ENCODE assay signal across 17 cellular contexts in genomic region chr2:84962917-84963316, GRCh38. TPM values are rescaled to one million over a fixed set of nuclear protein-coding genes. Genes with fewer than 3 reads are reported as not detected.
A peak's percentile ranks its signal among the peaks of the same experiment; 100 is the strongest.
DNase-seq lines count a peak whose midpoint lies in the region; ATAC-seq, FAIRE-seq and TF ChIP-seq lines count a peak whose summit lies in the region.
"Had no signal": no experiment of that assay in that cellular context is flagged by ENCODE, and none has a peak within 500 bp of the region (broad histone marks: within the 10 kb centered on the region; RNA-seq: fewer than 3 reads in every experiment).

No MANE protein-coding gene starts in this region.

- no peak overlapping the region for H3K4me2 ChIP-seq in GM23338
- H3K4me2 ChIP-seq: KMS-11 had no signal

- H3K9me3 Mint-ChIP-seq in activated naive CD4-positive, alpha-beta T cell treated with anti-CD3 and anti-CD28 coated beads, Interleukin-2, amount 50 U/mL, for 24 hours: peaks cover 5% of the 10 kb centered on the region
- H3K9me3 Mint-ChIP-seq in GM23338: no peaks in the 10 kb centered on the region
- no peaks in the 10 kb centered on the region for H3K9me3 Mint-ChIP-seq in central memory CD8-positive, alpha-beta T cell
- H3K9me3 Mint-ChIP-seq in stimulated activated effector memory CD8-positive, alpha-beta T cell treated with anti-CD3 and anti-CD28 coated beads, Interleukin-12 subunit alpha, Interleukin-12 subunit beta, amount 100 ng/mL, for 72 hours: no peaks in the 10 kb centered on the region

- TF ChIP-seq CTCF in GM23338 (conservative IDR thresholded peaks at IDR 0.05; ENCODE audit: low read depth in 2 of 2) (no peak), RWPE1 (conservative IDR thresholded peaks at IDR 0.05; ENCODE audit: low read depth) (no peak)

- peak overlapping the region; percentile 83 for H3K27ac Mint-ChIP-seq in activated naive CD4-positive, alpha-beta T cell treated with anti-CD3 and anti-CD28 coated beads, Interleukin-2, amount 50 U/mL, for 24 hours
- no peak overlapping the region for H3K27ac Mint-ChIP-seq in GM23338
- peak overlapping the region; percentile 48 for H3K27ac Mint-ChIP-seq in central memory CD8-positive, alpha-beta T cell (ENCODE audit: low read depth)
- peak overlapping the region; percentile 14 for H3K27ac Mint-ChIP-seq in stimulated activated effector memory CD8-positive, alpha-beta T cell treated with anti-CD3 and anti-CD28 coated beads, Interleukin-12 subunit alpha, Interleukin-12 subunit beta, amount 100 ng/mL, for 72 hours

- peaks cover 18% of the 10 kb centered on the region; the same call in 1 of the 2 replicates for H3K36me3 ChIP-seq in GM23338 (ENCODE audit: insufficient read depth)
- H3K36me3 ChIP-seq: right atrium auricular region had no signal

- no peaks in the 10 kb centered on the region for H3K27me3 ChIP-seq in GM23338 (ENCODE audit: insufficient read depth)
- H3K27me3 ChIP-seq: right atrium auricular region had no signal

- no peak overlapping the region for H3K27ac ChIP-seq in GM23338 (ENCODE audit: low read depth)
- no peak overlapping the region for H3K27ac ChIP-seq in RWPE1
- H3K27ac ChIP-seq: KMS-11, right atrium auricular region had no signal

- ATAC-seq in GM23338 (no peak), HG03135 (IDR thresholded peaks at IDR 0.05; ENCODE audit: unreplicated experiment) (no peak)
- ATAC-seq in central memory CD8-positive, alpha-beta T cell (replicated peaks; ENCODE audit: extremely low read depth, poor library complexity, severe bottlenecking): no peak
- no peak for ATAC-seq in stimulated activated effector memory CD8-positive, alpha-beta T cell treated with anti-CD3 and anti-CD28 coated beads, Interleukin-12 subunit alpha, Interleukin-12 subunit beta, amount 100 ng/mL, for 72 hours

- POLR2A ChIA-PET in RWPE1 (lab: Yijun Ruan, JAX; ENCODE audit: low non-redundant PET): no interaction called here

- H3K4me1 ChIP-seq in GM23338 (ENCODE audit: insufficient read depth): peaks cover 25% of the 10 kb centered on the region

- peaks cover 51% of the 10 kb centered on the region for H3K4me1 Mint-ChIP-seq in activated naive CD4-positive, alpha-beta T cell treated with anti-CD3 and anti-CD28 coated beads, Interleukin-2, amount 50 U/mL, for 24 hours
- H3K4me1 Mint-ChIP-seq in GM23338: peaks cover 54% of the 10 kb centered on the region
- H3K4me1 Mint-ChIP-seq in central memory CD8-positive, alpha-beta T cell: peaks cover 33% of the 10 kb centered on the region
- peaks cover 40% of the 10 kb centered on the region for H3K4me1 Mint-ChIP-seq in stimulated activated effector memory CD8-positive, alpha-beta T cell treated with anti-CD3 and anti-CD28 coated beads, Interleukin-12 subunit alpha, Interleukin-12 subunit beta, amount 100 ng/mL, for 72 hours

- peaks cover 19% of the 10 kb centered on the region for H4K20me1 ChIP-seq in GM23338 (replicated peaks; ENCODE audit: insufficient read depth)

- peaks cover 28% of the 10 kb centered on the region for H3F3A ChIP-seq in GM23338 (replicated peaks; ENCODE audit: low read depth)

- no peak overlapping the region for H3K4me3 ChIP-seq in GM23338
- H3K4me3 ChIP-seq: right atrium auricular region had no signal

- H3K4me3 Mint-ChIP-seq in activated naive CD4-positive, alpha-beta T cell treated with anti-CD3 and anti-CD28 coated beads, Interleukin-2, amount 50 U/mL, for 24 hours: no peak overlapping the region
- H3K4me3 Mint-ChIP-seq in GM23338: no peak overlapping the region; the same call in 2 of the 3 replicates
- no peak overlapping the region for H3K4me3 Mint-ChIP-seq in central memory CD8-positive, alpha-beta T cell
- no peak overlapping the region for H3K4me3 Mint-ChIP-seq in stimulated activated effector memory CD8-positive, alpha-beta T cell treated with anti-CD3 and anti-CD28 coated beads, Interleukin-12 subunit alpha, Interleukin-12 subunit beta, amount 100 ng/mL, for 72 hours

- peaks cover 64% of the 10 kb centered on the region for H3K79me2 ChIP-seq in GM23338 (replicated peaks; ENCODE audit: insufficient read depth)

- no peak overlapping the region for H2AFZ ChIP-seq in GM23338

- H3K9me2 ChIP-seq in GM23338 (ENCODE audit: insufficient read depth): no peaks in the 10 kb centered on the region; the same call in 1 of the 2 replicates

- CTCF ChIA-PET in RWPE1 (lab: Yijun Ruan, JAX): interaction anchor here (0.9 kb wide), 1 partner anchor 81 kb away, joined by 3 read pairs; no protein-coding TSS in a partner anchor

- peaks cover 25% of the 10 kb centered on the region for H3K36me3 Mint-ChIP-seq in activated naive CD4-positive, alpha-beta T cell treated with anti-CD3 and anti-CD28 coated beads, Interleukin-2, amount 50 U/mL, for 24 hours
- peaks cover 67% of the 10 kb centered on the region for H3K36me3 Mint-ChIP-seq in GM23338 (ENCODE audit: low read depth)
- peaks cover 22% of the 10 kb centered on the region for H3K36me3 Mint-ChIP-seq in central memory CD8-positive, alpha-beta T cell (ENCODE audit: insufficient read depth)
- peaks cover 94% of the 10 kb centered on the region for H3K36me3 Mint-ChIP-seq in stimulated activated effector memory CD8-positive, alpha-beta T cell treated with anti-CD3 and anti-CD28 coated beads, Interleukin-12 subunit alpha, Interleukin-12 subunit beta, amount 100 ng/mL, for 72 hours

- TF ChIP-seq POLR2A in GM12891 (IDR thresholded peaks at IDR 0.05; ENCODE audit: low read depth, low read length): no peak; the same call in 1 of the 2 replicates

- H3K27me3 Mint-ChIP-seq in activated naive CD4-positive, alpha-beta T cell treated with anti-CD3 and anti-CD28 coated beads, Interleukin-2, amount 50 U/mL, for 24 hours: no peaks in the 10 kb centered on the region
- peaks cover 20% of the 10 kb centered on the region for H3K27me3 Mint-ChIP-seq in GM23338 (ENCODE audit: insufficient read depth, low read depth, poor library complexity)
- no peaks in the 10 kb centered on the region for H3K27me3 Mint-ChIP-seq in central memory CD8-positive, alpha-beta T cell

- no peak for DNase-seq in activated naive CD4-positive, alpha-beta T cell treated with anti-CD3 and anti-CD28 coated beads, Interleukin-2, amount 50 U/mL, for 16 hours
- DNase-seq in GM23338 (ENCODE audit: low spot score): no peak
- no peak for DNase-seq in central memory CD8-positive, alpha-beta T cell (ENCODE audit: low spot score in 2 of 2)
- DNase-seq in stimulated activated effector memory CD8-positive, alpha-beta T cell treated with anti-CD3 and anti-CD28 coated beads, Interleukin-12 subunit alpha, Interleukin-12 subunit beta, amount 100 ng/mL, for 72 hours (ENCODE audit: low spot score in 2 of 2): no peak
- DNase-seq in GM12891 (ENCODE audit: insufficient read length, low spot score): no peak
- no peak for DNase-seq in RWPE1 (ENCODE audit: low spot score)
- DNase-seq: activated effector memory CD4-positive, alpha-beta T cell treated with anti-CD3 and anti-CD28 coated beads, Interleukin-2, amount 50 U/mL, for 16 hours; left cardiac atrium; mesendoderm; NCI-H1694 treated with DMSO at 0.1 percent for 48 hours; NCI-H526; stimulated activated CD8-positive, alpha-beta memory T cell treated with anti-CD3 and anti-CD28 coated beads, Interleukin-4, amount 100 ng/mL, for 48 hours had no signal

- no peak for FAIRE-seq in GM12891 (lab: Jason Lieb, UNC)
- FAIRE-seq: endometrium had no signal

TF ChIP-seq in GM23338, 12 proteins besides CTCF, POLR2A, EP300 and RAD21 (continues in another document):
- TF ChIP-seq POLR2AphosphoS5 (IDR thresholded peaks at IDR 0.05; ENCODE audit: low read depth): 0 out of 2 replicates have a peak, but pooled peaks have one; percentile 1

TF ChIP-seq in GM12891, 5 proteins besides CTCF, POLR2A, EP300 and RAD21:
- no peak for TF ChIP-seq POU2F2 (IDR thresholded peaks at IDR 0.05; ENCODE audit: low read depth, low read length)
- TF ChIP-seq SPI1 (IDR thresholded peaks at IDR 0.05; ENCODE audit: low read depth, low read length): no peak
- TF ChIP-seq POLR2AphosphoS5 (IDR thresholded peaks at IDR 0.05; ENCODE audit: low read depth, low read length): no peak
- TF ChIP-seq TAF1 (IDR thresholded peaks at IDR 0.05; ENCODE audit: low read depth, low read length): no peak

RNA-seq across cellular contexts. Expression of gene KCMF1, which starts 8.0 kb away (rescaled TPM):
- 120 and 129 TPM in 2 replicates for total RNA-seq in GM23338 (2014; rRNA removed; shearing (Covaris generic))
- 29.3 and 39.4 TPM in 2 replicates for polyA plus RNA-seq in GM23338 (2016; fragmentation: Nextera tagmentation; extraction: Ambion mirVana)
- polyA plus RNA-seq in GM12891 (2012; ENCODE audit: low read depth, missing spikeins): 35.9 TPM

RNA-seq across cellular contexts. Expression of gene TMSB10, which starts 57.5 kb away (rescaled TPM):
- 834 and 976 TPM in 2 replicates for total RNA-seq in GM23338 (2014; rRNA removed; shearing (Covaris generic))
- polyA plus RNA-seq in GM23338 (2016; fragmentation: Nextera tagmentation; extraction: Ambion mirVana): 2,942 and 3,166 TPM in 2 replicates
- polyA plus RNA-seq in GM12891 (2012; ENCODE audit: low read depth, missing spikeins): 2,002 TPM
